14 cellular contexts compared by ENCODE assay signal in the genomic region with DNA sequence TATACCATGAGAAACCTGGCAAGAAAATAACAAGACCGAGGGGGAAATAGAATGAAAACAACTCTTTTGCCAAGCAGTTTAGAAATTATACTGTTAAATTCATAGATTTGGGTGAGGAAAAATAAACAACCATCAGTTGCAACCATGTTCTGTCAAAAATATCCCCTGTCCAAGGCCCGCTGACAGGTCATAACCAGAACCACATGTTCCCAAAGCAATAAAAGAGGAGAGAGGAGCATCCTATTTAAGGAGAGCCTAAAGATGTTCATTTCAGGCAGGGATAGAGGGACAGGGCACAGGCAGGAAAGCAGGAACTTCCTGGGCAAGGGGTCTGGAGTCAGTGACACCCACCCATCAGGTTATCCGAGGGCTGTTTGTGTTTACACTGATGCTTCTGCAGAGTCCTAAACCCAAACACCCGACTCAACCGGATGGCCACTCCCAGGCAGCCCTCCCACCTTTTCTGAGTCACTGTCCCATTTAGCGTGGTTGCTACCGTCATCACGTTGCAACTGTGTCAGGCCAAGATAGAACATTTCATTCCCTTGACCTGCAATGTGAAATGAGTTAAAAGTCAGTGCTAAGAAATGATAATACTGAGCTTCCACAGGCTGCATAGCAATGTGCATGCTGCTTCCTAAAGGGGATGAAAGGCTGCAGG.
DNase-seq lines count a peak whose midpoint lies in the region; ATAC-seq and TF ChIP-seq lines count a peak whose summit lies in the region.
"Had no signal": no experiment of that assay in that cellular context is flagged by ENCODE, and none has a peak within 500 bp of the region (broad histone marks: within the 10 kb centered on the region; RNA-seq: fewer than 3 reads in every experiment).

No MANE protein-coding gene starts in this region.

- H3K4me1 ChIP-seq in vagina, result peaks cover 13% of the 10 kb centered on the region

- ATAC-seq in Right ventricle myocardium inferior (peak; percentile 76), HG03571 (IDR thresholded peaks at IDR 0.05; ENCODE audit: unreplicated experiment) (no peak)
- ATAC-seq: naive thymus-derived CD4-positive, alpha-beta T cell had no signal

- DNase-seq in Right ventricle myocardium inferior (ENCODE audit: missing footprints) (no peak), cardiac septum (ENCODE audit: low spot score) (no peak), dermis blood vessel endothelial cell (peak; percentile 34), lung microvascular endothelial cell (ENCODE audit: low read depth in 2 of 2) (peak; percentile 33 to 65), vagina (ENCODE audit: extremely low spot score in 2 of 2) (peak in 1 of 2 donors; percentile 96), NCI-H187 treated with DMSO at 0.1 percent for 48 hours (lab: John Stamatoyannopoulos, UW) (no peak)
- DNase-seq in activated T-helper 2 cell treated with anti-CD3 and anti-CD28 coated beads, Interferon-gamma antibody, Interleukin-2, Interleukin-4, amounts not matched to agents 10 μg/mL and 5 μg/mL and 100 μg/mL, durations not matched to agents 14 hours and 24 hours and 36 hours (ENCODE audit: low spot score), result no peak
- DNase-seq: activated CD8-positive, alpha-beta memory T cell treated with anti-CD3 and anti-CD28 coated beads for 24 hours; activated naive CD8-positive, alpha-beta T cell treated with anti-CD3 and anti-CD28 coated beads for 36 hours; naive thymus-derived CD4-positive, alpha-beta T cell; NCI-H1105; stimulated activated CD4-positive, alpha-beta T cell treated with anti-CD3 and anti-CD28 coated beads, Interleukin-15, amount 100 ng/mL, for 24 hours; T-helper 1 cell had no signal

- no peak for TF ChIP-seq CTCF in vagina (IDR thresholded peaks at IDR 0.05)

- intact Hi-C loops in Right ventricle myocardium inferior (cut with DNase I) (no loop called here), cardiac septum (cut with DNase I) (no loop called here), vagina (cut with DNase I) (no loop called here)
- intact Hi-C loops in activated T-helper 2 cell treated with anti-CD3 and anti-CD28 coated beads, Interferon-gamma antibody, Interleukin-2, Interleukin-4, amounts not matched to agents 10 μg/mL and 5 μg/mL and 100 μg/mL, durations not matched to agents 14 hours and 24 hours and 36 hours (cut with micrococcal nuclease), result no loop called here

- no peaks in the 10 kb centered on the region for H3K36me3 Mint-ChIP-seq in activated T-helper 2 cell treated with anti-CD3 and anti-CD28 coated beads, Interferon-gamma antibody, Interleukin-2, Interleukin-4, amounts not matched to agents 10 μg/mL and 5 μg/mL and 100 μg/mL, durations not matched to agents 14 hours and 24 hours and 36 hours (ENCODE audit: low read depth)
- H3K36me3 Mint-ChIP-seq: activated naive CD8-positive, alpha-beta T cell treated with anti-CD3 and anti-CD28 coated beads for 36 hours had no signal

- H3K27ac Mint-ChIP-seq in activated T-helper 2 cell treated with anti-CD3 and anti-CD28 coated beads, Interferon-gamma antibody, Interleukin-2, Interleukin-4, amounts not matched to agents 10 μg/mL and 5 μg/mL and 100 μg/mL, durations not matched to agents 14 hours and 24 hours and 36 hours, result no peak overlapping the region
- H3K27ac Mint-ChIP-seq: activated naive CD8-positive, alpha-beta T cell treated with anti-CD3 and anti-CD28 coated beads for 36 hours; naive thymus-derived CD4-positive, alpha-beta T cell had no signal

- H3K4me3 Mint-ChIP-seq in activated T-helper 2 cell treated with anti-CD3 and anti-CD28 coated beads, Interferon-gamma antibody, Interleukin-2, Interleukin-4, amounts not matched to agents 10 μg/mL and 5 μg/mL and 100 μg/mL, durations not matched to agents 14 hours and 24 hours and 36 hours (ENCODE audit: low read depth), result no peak overlapping the region
- H3K4me3 Mint-ChIP-seq: activated naive CD8-positive, alpha-beta T cell treated with anti-CD3 and anti-CD28 coated beads for 36 hours; naive thymus-derived CD4-positive, alpha-beta T cell had no signal

- H3K27me3 ChIP-seq in vagina, result no peaks in the 10 kb centered on the region

- no peaks in the 10 kb centered on the region for H3K9me3 ChIP-seq in vagina

- no peaks in the 10 kb centered on the region for H3K27me3 Mint-ChIP-seq in activated T-helper 2 cell treated with anti-CD3 and anti-CD28 coated beads, Interferon-gamma antibody, Interleukin-2, Interleukin-4, amounts not matched to agents 10 μg/mL and 5 μg/mL and 100 μg/mL, durations not matched to agents 14 hours and 24 hours and 36 hours (ENCODE audit: low read depth)
- H3K27me3 Mint-ChIP-seq: activated naive CD8-positive, alpha-beta T cell treated with anti-CD3 and anti-CD28 coated beads for 36 hours; naive thymus-derived CD4-positive, alpha-beta T cell had no signal

- no peaks in the 10 kb centered on the region for H3K4me1 Mint-ChIP-seq in activated T-helper 2 cell treated with anti-CD3 and anti-CD28 coated beads, Interferon-gamma antibody, Interleukin-2, Interleukin-4, amounts not matched to agents 10 μg/mL and 5 μg/mL and 100 μg/mL, durations not matched to agents 14 hours and 24 hours and 36 hours (ENCODE audit: low read depth)
- H3K4me1 Mint-ChIP-seq: activated naive CD8-positive, alpha-beta T cell treated with anti-CD3 and anti-CD28 coated beads for 36 hours had no signal

- no peak overlapping the region for H3K4me3 ChIP-seq in vagina

- H3K27ac ChIP-seq in vagina, result peak overlapping the region; percentile 40

- TF ChIP-seq POLR2A in vagina (IDR thresholded peaks at IDR 0.05), result no peak

- H3K36me3 ChIP-seq in vagina, result no peaks in the 10 kb centered on the region

- peaks cover 4% of the 10 kb centered on the region for H3K9me3 Mint-ChIP-seq in activated T-helper 2 cell treated with anti-CD3 and anti-CD28 coated beads, Interferon-gamma antibody, Interleukin-2, Interleukin-4, amounts not matched to agents 10 μg/mL and 5 μg/mL and 100 μg/mL, durations not matched to agents 14 hours and 24 hours and 36 hours
- H3K9me3 Mint-ChIP-seq: activated naive CD8-positive, alpha-beta T cell treated with anti-CD3 and anti-CD28 coated beads for 36 hours had no signal

Comparison
In these comparisons a context has a peak if more than half of its experiments do, and no peak if none do; other contexts are left out.
1. DNase-seq: peak in dermis blood vessel endothelial cell (single experiment) and lung microvascular endothelial cell (2 of 2); none in Right ventricle myocardium inferior (single experiment), cardiac septum (single experiment), activated T-helper 2 cell treated with anti-CD3 and anti-CD28 coated beads, Interferon-gamma antibody, Interleukin-2, Interleukin-4, amounts not matched to agents 10 μg/mL and 5 μg/mL and 100 μg/mL, durations not matched to agents 14 hours and 24 hours and 36 hours (single experiment) and NCI-H187 treated with DMSO at 0.1 percent for 48 hours (single experiment).